Comparison of ENCODE assay signal across 24 cellular contexts in the genomic region with DNA sequence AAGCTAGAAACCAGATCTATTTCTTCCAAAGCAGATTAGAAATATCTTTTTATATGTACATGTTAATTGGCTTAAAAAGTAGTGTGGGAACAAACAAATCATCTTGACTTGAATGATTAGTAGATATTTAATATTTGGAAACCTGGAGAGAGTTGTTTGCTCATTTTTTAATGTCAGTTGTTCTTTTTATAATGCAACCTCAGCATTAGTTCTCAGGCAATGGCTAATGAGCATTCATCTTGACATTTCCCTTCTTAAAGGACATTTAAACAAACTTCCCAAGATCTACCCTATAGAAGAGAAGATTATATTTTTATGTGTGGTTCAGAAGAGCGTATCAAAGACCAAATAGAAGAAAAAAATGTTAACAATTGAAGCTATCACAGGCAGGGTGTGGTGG.
DNase-seq lines count a peak whose midpoint lies in the region; ATAC-seq, FAIRE-seq and TF ChIP-seq lines count a peak whose summit lies in the region.
"Had no signal": no experiment of that assay in that cellular context is flagged by ENCODE, and none has a peak within 500 bp of the region (broad histone marks: within the 10 kb centered on the region; RNA-seq: fewer than 3 reads in every experiment).

No MANE protein-coding gene starts in this region.

- H3K4me1 ChIP-seq in HepG2 (ENCODE audit: insufficient read depth, low read length) = no peaks in the 10 kb centered on the region
- no peaks in the 10 kb centered on the region for H3K4me1 ChIP-seq in right lobe of liver
- H3K4me1 ChIP-seq in K562 (replicated peaks in 1 of 2; ENCODE audit: control insufficient read depth in 2 of 2, insufficient read depth in 2 of 2, low read length in 2 of 2) = no peaks in the 10 kb centered on the region
- H3K4me1 ChIP-seq: BE2C, BLaER1 had no signal

- no peak for DNase-seq in HepG2 (ENCODE audit: low spot score)
- DNase-seq in right lobe of liver = no peak
- DNase-seq in K562 (ENCODE audit: extremely low read depth in 1 of 4, low spot score in 3 of 4) = no peak
- DNase-seq in superior temporal gyrus (ENCODE audit: extremely low spot score) = no peak
- DNase-seq in activated CD4-positive, alpha-beta T cell treated with anti-CD3 and anti-CD28 coated beads, Interleukin-2, amount 50 U/mL, for 4 hours = no peak
- DNase-seq: ACHN; BE2C; C1 segment of cervical spinal cord; CD4-positive, alpha-beta memory T cell; CD4-positive, CD25-positive, alpha-beta regulatory T cell; CD8-positive, alpha-beta memory T cell; COR-L47; DMS 273 treated with DMSO at 0.1 percent for 48 hours; DMS153; DMS53; DMS79; DND-41; EL; GDM1 had no signal

- no peak for TF ChIP-seq RAD21 in HepG2 (CRISPR knock-in tag; IDR thresholded peaks at IDR 0.05)
- TF ChIP-seq RAD21 in K562 (CRISPR knock-in tag; conservative IDR thresholded peaks at IDR 0.05 in 1 of 2, IDR thresholded peaks at IDR 0.05 in 1 of 2) = no peak

- TF ChIP-seq EP300 in HepG2 (IDR thresholded peaks at IDR 0.05; ENCODE audit: low read depth in 2 of 2, low read length in 2 of 2) = no peak
- TF ChIP-seq EP300 in HepG2 (CRISPR knock-in tag; IDR thresholded peaks at IDR 0.05; ENCODE audit: borderline replicate concordance) = no peak
- TF ChIP-seq EP300 in K562 (IDR thresholded peaks at IDR 0.05; ENCODE audit: low read length) = no peak

- H3K9ac ChIP-seq in HepG2 (ENCODE audit: insufficient read depth, low read depth, low read length) (no peak overlapping the region), K562 (ENCODE audit: insufficient read depth in 1 of 2, low read depth in 2 of 2, low read length in 2 of 2) (no peak overlapping the region)
- H3K9ac ChIP-seq: BLaER1 had no signal

- CTCF ChIA-PET in HepG2 (lab: Yijun Ruan, JAX; ENCODE audit: low intra/inter-chr PET ratio, low total read pairs) (no interaction called here), K562 (lab: Yijun Ruan, JAX; ENCODE audit: low intra/inter-chr PET ratio) (no interaction called here)

- ATAC-seq in HepG2 = no peak
- no peak for ATAC-seq in right lobe of liver
- ATAC-seq in K562 = no peak
- ATAC-seq: GM12878 had no signal

- H3K9me1 ChIP-seq in K562 (ENCODE audit: control insufficient read depth, insufficient read depth, low read length) = no peaks in the 10 kb centered on the region

- intact Hi-C loops in HepG2 (cut with micrococcal nuclease; ENCODE audit: unreplicated experiment) = no loop called here
- intact Hi-C loops in right lobe of liver (cut with DNase I) = no loop called here
- intact Hi-C loops in K562 (cut with micrococcal nuclease) = no loop called here

- POLR2A ChIA-PET in HepG2 (lab: Yijun Ruan, JAX) (no interaction called here), K562 (lab: Yijun Ruan, JAX) (interaction anchor here (0.6 kb wide), 1 partner anchor 57 kb away, joined by 4 read pairs; no protein-coding TSS in a partner anchor)

- FAIRE-seq in HepG2 (lab: Jason Lieb, UNC) = no peak
- FAIRE-seq in K562 (lab: Jason Lieb, UNC) = no peak
- FAIRE-seq: GM12878, GM12892, GM18507 had no signal

- H3K27ac ChIP-seq in HepG2 (ENCODE audit: extremely low read length, insufficient read depth, low read length) (no peak overlapping the region), right lobe of liver (no peak overlapping the region), K562 (ENCODE audit: extremely low read depth, low read depth, low read length) (no peak overlapping the region)
- H3K27ac ChIP-seq: 22Rv1, BLaER1 had no signal

- BruUV-seq in HepG2 (replicated peaks; lab: Mats Ljungman, UMichigan) = no TSS peak
- no TSS peak for BruUV-seq in K562 (replicated peaks; lab: Mats Ljungman, UMichigan)

- TF ChIP-seq POLR2A in HepG2 (IDR thresholded peaks at IDR 0.05; ENCODE audit: insufficient read depth in 1 of 2, low read depth in 2 of 2, low read length in 2 of 2) (no peak), right lobe of liver (IDR thresholded peaks at IDR 0.05) (no peak), K562 (conservative IDR thresholded peaks at IDR 0.05) (no peak)

- H3K9me3 ChIP-seq in HepG2 (ENCODE audit: low read length) = no peaks in the 10 kb centered on the region
- H3K9me3 ChIP-seq in right lobe of liver = no peaks in the 10 kb centered on the region
- H3K9me3 ChIP-seq in K562 (replicated peaks; ENCODE audit: control insufficient read depth, insufficient read depth, low read depth, low read length) = no peaks in the 10 kb centered on the region
- H3K9me3 ChIP-seq: BE2C, BLaER1 had no signal

- H3K27me3 ChIP-seq in HepG2 (ENCODE audit: control insufficient read depth in 1 of 2, insufficient read depth in 2 of 2, low read length in 2 of 2) (no peaks in the 10 kb centered on the region; a peak in 1 of 5 replicates), right lobe of liver (no peaks in the 10 kb centered on the region), K562 (ENCODE audit: control insufficient read depth in 2 of 2, insufficient read depth in 2 of 2, low read length in 2 of 2) (no peaks in the 10 kb centered on the region)
- H3K27me3 ChIP-seq: BE2C, BLaER1 had no signal

- H3K4me3 ChIP-seq in HepG2 (replicated peaks in 1 of 3; ENCODE audit: insufficient read depth in 1 of 3, low read depth in 2 of 3, low read length in 3 of 3) = no peak overlapping the region
- no peak overlapping the region for H3K4me3 ChIP-seq in right lobe of liver
- no peak overlapping the region for H3K4me3 ChIP-seq in K562
- H3K4me3 ChIP-seq: BLaER1, GM12878 had no signal

- H4K20me1 ChIP-seq in HepG2 (ENCODE audit: insufficient read depth, low read length) (no peaks in the 10 kb centered on the region), K562 (replicated peaks; ENCODE audit: control insufficient read depth, insufficient read depth, low read length) (no peaks in the 10 kb centered on the region)
- H4K20me1 ChIP-seq: BLaER1 had no signal

- H3K36me3 ChIP-seq in HepG2 (replicated peaks in 1 of 2; ENCODE audit: control insufficient read depth in 1 of 2, insufficient read depth in 2 of 2, low read length in 2 of 2) (no peaks in the 10 kb centered on the region), right lobe of liver (no peaks in the 10 kb centered on the region), K562 (ENCODE audit: control insufficient read depth, insufficient read depth, low read length) (no peaks in the 10 kb centered on the region)
- H3K36me3 ChIP-seq: BE2C, BLaER1 had no signal

- no peak for TF ChIP-seq CTCF in HepG2 (CRISPR knock-in tag; IDR thresholded peaks at IDR 0.05)
- TF ChIP-seq CTCF in right lobe of liver (IDR thresholded peaks at IDR 0.05) = no peak
- no peak for TF ChIP-seq CTCF in K562 (IDR thresholded peaks at IDR 0.05 in 2 of 3, conservative IDR thresholded peaks at IDR 0.05 in 1 of 3; ENCODE audit: insufficient read depth in 2 of 3, low read depth in 1 of 3, low read length in 3 of 3)

- in situ Hi-C loops in HepG2 (cut with HindIII; ENCODE audit: extremely low pct_ligation_motif_present, low pct_unique_long_range_greater_than_20kb) (no loop called here), K562 (cut with MboI) (no loop called here)

- H3K4me2 ChIP-seq in HepG2 (ENCODE audit: low read depth, low read length) (no peak overlapping the region), K562 (ENCODE audit: insufficient read depth, low read length) (no peak overlapping the region)
- H3K4me2 ChIP-seq: BLaER1 had no signal

- 0% methylated on average over 1 of the region's 1 CpG for WGBS in HepG2 (ENCODE audit: low lambda C conversion rate)
- WGBS in right lobe of liver (ENCODE audit: insufficient coverage, low coverage, low lambda C conversion rate, missing lambda C conversion rate) = 25% methylated on average over 1 of the region's 1 CpG
- 0% methylated on average over 1 of the region's 1 CpG for whole genome bisulfite sequencing in K562 (ENCODE audit: insufficient coverage, low coverage, missing lambda C conversion rate)

- H2AFZ ChIP-seq in HepG2 (ENCODE audit: low read length) = no peak overlapping the region
- H2AFZ ChIP-seq in K562 (ENCODE audit: low read depth, low read length) = no peak overlapping the region

- H3K79me2 ChIP-seq in HepG2 (ENCODE audit: insufficient read depth, low read length) = no peaks in the 10 kb centered on the region
- H3K79me2 ChIP-seq in K562 (ENCODE audit: control insufficient read depth, insufficient read depth, low read length) = no peaks in the 10 kb centered on the region

TF ChIP-seq in HepG2, 621 proteins besides CTCF, POLR2A, EP300 and RAD21 (continues in another document):
- TF ChIP-seq, protein P1, sequence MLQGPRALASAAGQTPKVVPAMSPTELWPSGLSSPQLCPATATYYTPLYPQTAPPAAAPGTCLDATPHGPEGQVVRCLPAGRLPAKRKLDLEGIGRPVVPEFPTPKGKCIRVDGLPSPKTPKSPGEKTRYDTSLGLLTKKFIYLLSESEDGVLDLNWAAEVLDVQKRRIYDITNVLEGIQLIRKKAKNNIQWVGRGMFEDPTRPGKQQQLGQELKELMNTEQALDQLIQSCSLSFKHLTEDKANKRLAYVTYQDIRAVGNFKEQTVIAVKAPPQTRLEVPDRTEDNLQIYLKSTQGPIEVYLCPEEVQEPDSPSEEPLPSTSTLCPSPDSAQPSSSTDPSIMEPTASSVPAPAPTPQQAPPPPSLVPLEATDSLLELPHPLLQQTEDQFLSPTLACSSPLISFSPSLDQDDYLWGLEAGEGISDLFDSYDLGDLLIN (CRISPR knock-in tag; IDR thresholded peaks at IDR 0.05; ENCODE audit: borderline replicate concordance) = no peak
- TF ChIP-seq ZNF292 (CRISPR knock-in tag; IDR thresholded peaks at IDR 0.05; ENCODE audit: borderline replicate concordance, low read depth) = no peak

TF ChIP-seq in K562, 482 proteins besides CTCF, POLR2A, EP300 and RAD21:
- TF ChIP-seq, protein P2, sequence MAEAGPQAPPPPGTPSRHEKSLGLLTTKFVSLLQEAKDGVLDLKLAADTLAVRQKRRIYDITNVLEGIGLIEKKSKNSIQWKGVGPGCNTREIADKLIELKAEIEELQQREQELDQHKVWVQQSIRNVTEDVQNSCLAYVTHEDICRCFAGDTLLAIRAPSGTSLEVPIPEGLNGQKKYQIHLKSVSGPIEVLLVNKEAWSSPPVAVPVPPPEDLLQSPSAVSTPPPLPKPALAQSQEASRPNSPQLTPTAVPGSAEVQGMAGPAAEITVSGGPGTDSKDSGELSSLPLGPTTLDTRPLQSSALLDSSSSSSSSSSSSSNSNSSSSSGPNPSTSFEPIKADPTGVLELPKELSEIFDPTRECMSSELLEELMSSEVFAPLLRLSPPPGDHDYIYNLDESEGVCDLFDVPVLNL (CRISPR knock-in tag; IDR thresholded peaks at IDR 0.05; ENCODE audit: low read depth) = no peak
- TF ChIP-seq ZNF316 (IDR thresholded peaks at IDR 0.05) (0 out of 2 replicates have a peak, but pooled peaks have one; percentile 15), FIP1L1 (IDR thresholded peaks at IDR 0.05; ENCODE audit: low read depth, low read length, poor library complexity, severe bottlenecking) (no peak)
TF ChIP-seq in K562: peak in this region for 1.

Comparison
In these comparisons a context has a peak if more than half of its experiments do, and no peak if none do; other contexts are left out.
1. Of the 241 proteins assayed by ChIP-seq in both HepG2 and K562: peak only in HepG2: MAFF and MAFK; only in K562: none; in both: none; in neither: 239.